Comparison of ENCODE assay signal across 26 cellular contexts in the genomic region with DNA sequence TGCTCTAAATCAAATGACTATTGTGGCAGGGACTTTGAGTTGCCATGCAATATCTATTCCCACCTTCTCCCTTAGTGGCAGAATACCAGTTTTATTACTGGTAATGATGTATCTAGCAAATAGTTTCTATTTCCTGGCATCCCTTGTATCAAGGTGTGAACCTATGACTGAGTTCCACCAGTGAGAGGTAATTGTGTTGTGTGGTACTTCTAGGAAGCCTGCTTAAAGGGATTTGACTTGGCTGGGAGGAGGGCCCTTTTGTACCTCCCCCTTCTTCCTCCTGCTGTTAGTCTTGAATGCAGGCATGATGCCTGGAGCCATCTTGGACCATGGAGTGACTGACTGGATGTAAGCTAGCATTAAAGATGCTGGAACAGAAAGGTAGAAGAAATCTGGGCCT.
"Had no signal": no experiment of that assay in that cellular context is flagged by ENCODE, and none has a peak within 500 bp of the region (broad histone marks: within the 10 kb centered on the region; RNA-seq: fewer than 3 reads in every experiment).

No MANE protein-coding gene starts in this region.

- H3K4me3 ChIP-seq: esophagus muscularis mucosa, right lobe of liver, skin epidermis, stomach, suprapubic skin, tibial artery had no signal

- H3K9me3 Mint-ChIP-seq: activated B cell treated with CpG ODN at 0.5 μM for 24 hours; activated T-cell treated with anti-CD3 and anti-CD28 coated beads, Interleukin-2, amount 50 U/mL, for 4 hours; activated T-helper 17 cell treated with anti-CD3 and anti-CD28 coated beads, Interleukin-2, amount 50 U/mL, for 72 hours; central memory CD8-positive, alpha-beta T cell; dendritic cell treated with granulocyte-macrophage colony-stimulating factor and Interleukin-4, amounts not matched to agents 40 ng/mL and 50 ng/mL, for 4 days; T-cell had no signal

- H3K4me1 Mint-ChIP-seq: activated B cell treated with CpG ODN at 0.5 μM for 24 hours; activated T-helper 17 cell treated with anti-CD3 and anti-CD28 coated beads, Interleukin-2, amount 50 U/mL, for 72 hours; central memory CD8-positive, alpha-beta T cell; endodermal cell; naive B cell; nephron progenitor cell; T-cell had no signal

- H3K36me3 ChIP-seq: esophagus muscularis mucosa, neutrophil, right lobe of liver, stomach, suprapubic skin, tibial artery had no signal

- H3K27me3 Mint-ChIP-seq: activated B cell treated with CpG ODN at 0.5 μM for 24 hours; activated T-helper 17 cell treated with anti-CD3 and anti-CD28 coated beads, Interleukin-2, amount 50 U/mL, for 72 hours; central memory CD8-positive, alpha-beta T cell; dendritic cell treated with granulocyte-macrophage colony-stimulating factor and Interleukin-4, amounts not matched to agents 40 ng/mL and 50 ng/mL, for 4 days had no signal

- H3K27ac Mint-ChIP-seq: activated B cell treated with CpG ODN at 0.5 μM for 24 hours; activated T-helper 17 cell treated with anti-CD3 and anti-CD28 coated beads, Interleukin-2, amount 50 U/mL, for 72 hours; dendritic cell treated with granulocyte-macrophage colony-stimulating factor and Interleukin-4, amounts not matched to agents 40 ng/mL and 50 ng/mL, for 4 days; endodermal cell; mesothelial cell of epicardium; naive B cell; nephron progenitor cell; T-cell had no signal

- ATAC-seq: activated T-cell treated with anti-CD3 and anti-CD28 coated beads, Interleukin-2, amount 50 U/mL, for 4 hours; left ventricle myocardium superior had no signal

- H3K27ac ChIP-seq: esophagus muscularis mucosa, neutrophil, right lobe of liver, skin epidermis, stomach, suprapubic skin, tibial artery had no signal

- H3K36me3 Mint-ChIP-seq: mesothelial cell of epicardium, naive B cell, T-cell had no signal

- H3K4me3 Mint-ChIP-seq: activated B cell treated with CpG ODN at 0.5 μM for 24 hours; activated T-cell treated with anti-CD3 and anti-CD28 coated beads, Interleukin-2, amount 50 U/mL, for 4 hours; activated T-helper 17 cell treated with anti-CD3 and anti-CD28 coated beads, Interleukin-2, amount 50 U/mL, for 72 hours; central memory CD8-positive, alpha-beta T cell; dendritic cell treated with granulocyte-macrophage colony-stimulating factor and Interleukin-4, amounts not matched to agents 40 ng/mL and 50 ng/mL, for 4 days; endodermal cell; mesothelial cell of epicardium; naive B cell; nephron progenitor cell; T-cell had no signal

- DNase-seq: activated B cell treated with CpG ODN at 0.5 μM for 24 hours; activated CD4-positive, alpha-beta T cell treated with anti-CD3 and anti-CD28 coated beads, Interleukin-2, amount 50 U/mL, for 4 hours; activated gamma-delta T cell treated with Interleukin-2 at 50 U/mL for 16 hours; activated naive CD4-positive, alpha-beta T cell treated with anti-CD3 and anti-CD28 coated beads, Interleukin-2, amount 50 U/mL, for 16 hours; activated T-cell treated with anti-CD3 and anti-CD28 coated beads, Interleukin-2, amount 50 U/mL, for 4 hours; endodermal cell; foreskin melanocyte; left cardiac atrium; left ventricle myocardium superior; naive B cell; nephron progenitor cell; right lobe of liver; stimulated activated CD4-positive, alpha-beta T cell treated with anti-CD3 and anti-CD28 coated beads, Interleukin-12 subunit alpha, Interleukin-12 subunit beta, amount 100 ng/mL, for 4 hours; stimulated activated CD4-positive, alpha-beta T cell treated with anti-CD3 and anti-CD28 coated beads, Interleukin-4, amount 100 ng/mL, for 1 hour; stomach; T-cell; tibial artery had no signal

- H3K27me3 ChIP-seq: esophagus muscularis mucosa, right lobe of liver, stomach, suprapubic skin, tibial artery had no signal

- FAIRE-seq: bronchial epithelial cell had no signal

- H3K4me1 ChIP-seq: esophagus muscularis mucosa, right lobe of liver, stomach, suprapubic skin, tibial artery had no signal

- H3K9me3 ChIP-seq: esophagus muscularis mucosa, neutrophil, right lobe of liver, stomach, suprapubic skin, tibial artery had no signal
